ENCODE assay signal across 1 cellular context in the genomic region with DNA sequence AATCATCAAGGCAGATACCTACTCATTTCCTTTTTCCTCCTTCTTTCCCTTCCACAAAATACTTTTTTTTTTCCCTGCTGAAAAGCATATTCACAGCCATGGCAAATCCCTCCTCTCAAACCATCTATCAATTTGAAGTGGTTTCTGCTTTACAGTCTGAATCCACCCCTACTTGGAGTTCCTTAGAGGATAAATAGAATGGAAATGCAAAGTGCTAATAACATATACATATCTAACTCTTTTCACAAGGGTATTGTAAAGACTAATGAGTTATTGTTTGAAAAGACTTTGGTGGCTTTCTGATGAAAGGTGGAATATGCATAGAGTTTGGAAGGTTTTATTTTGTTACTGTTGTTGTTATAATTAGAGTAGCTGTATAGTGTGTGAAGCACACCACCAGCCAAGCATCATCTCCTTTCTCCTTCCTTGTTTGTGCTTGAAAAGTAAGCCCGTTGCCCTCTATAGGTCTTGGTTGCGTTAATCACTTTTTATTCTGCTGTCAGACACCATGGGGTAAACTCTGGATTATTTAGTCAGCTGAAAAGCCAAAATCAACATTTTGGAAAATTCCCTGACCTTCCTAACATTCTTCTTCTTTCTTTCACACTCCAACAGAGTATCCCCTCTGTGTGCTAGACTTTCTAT.
TF ChIP-seq lines count a peak whose summit lies in the region.

No MANE protein-coding gene starts in this region.

TF ChIP-seq in H1, 55 proteins besides CTCF, POLR2A, EP300 and RAD21:
- TF ChIP-seq, protein P1, sequence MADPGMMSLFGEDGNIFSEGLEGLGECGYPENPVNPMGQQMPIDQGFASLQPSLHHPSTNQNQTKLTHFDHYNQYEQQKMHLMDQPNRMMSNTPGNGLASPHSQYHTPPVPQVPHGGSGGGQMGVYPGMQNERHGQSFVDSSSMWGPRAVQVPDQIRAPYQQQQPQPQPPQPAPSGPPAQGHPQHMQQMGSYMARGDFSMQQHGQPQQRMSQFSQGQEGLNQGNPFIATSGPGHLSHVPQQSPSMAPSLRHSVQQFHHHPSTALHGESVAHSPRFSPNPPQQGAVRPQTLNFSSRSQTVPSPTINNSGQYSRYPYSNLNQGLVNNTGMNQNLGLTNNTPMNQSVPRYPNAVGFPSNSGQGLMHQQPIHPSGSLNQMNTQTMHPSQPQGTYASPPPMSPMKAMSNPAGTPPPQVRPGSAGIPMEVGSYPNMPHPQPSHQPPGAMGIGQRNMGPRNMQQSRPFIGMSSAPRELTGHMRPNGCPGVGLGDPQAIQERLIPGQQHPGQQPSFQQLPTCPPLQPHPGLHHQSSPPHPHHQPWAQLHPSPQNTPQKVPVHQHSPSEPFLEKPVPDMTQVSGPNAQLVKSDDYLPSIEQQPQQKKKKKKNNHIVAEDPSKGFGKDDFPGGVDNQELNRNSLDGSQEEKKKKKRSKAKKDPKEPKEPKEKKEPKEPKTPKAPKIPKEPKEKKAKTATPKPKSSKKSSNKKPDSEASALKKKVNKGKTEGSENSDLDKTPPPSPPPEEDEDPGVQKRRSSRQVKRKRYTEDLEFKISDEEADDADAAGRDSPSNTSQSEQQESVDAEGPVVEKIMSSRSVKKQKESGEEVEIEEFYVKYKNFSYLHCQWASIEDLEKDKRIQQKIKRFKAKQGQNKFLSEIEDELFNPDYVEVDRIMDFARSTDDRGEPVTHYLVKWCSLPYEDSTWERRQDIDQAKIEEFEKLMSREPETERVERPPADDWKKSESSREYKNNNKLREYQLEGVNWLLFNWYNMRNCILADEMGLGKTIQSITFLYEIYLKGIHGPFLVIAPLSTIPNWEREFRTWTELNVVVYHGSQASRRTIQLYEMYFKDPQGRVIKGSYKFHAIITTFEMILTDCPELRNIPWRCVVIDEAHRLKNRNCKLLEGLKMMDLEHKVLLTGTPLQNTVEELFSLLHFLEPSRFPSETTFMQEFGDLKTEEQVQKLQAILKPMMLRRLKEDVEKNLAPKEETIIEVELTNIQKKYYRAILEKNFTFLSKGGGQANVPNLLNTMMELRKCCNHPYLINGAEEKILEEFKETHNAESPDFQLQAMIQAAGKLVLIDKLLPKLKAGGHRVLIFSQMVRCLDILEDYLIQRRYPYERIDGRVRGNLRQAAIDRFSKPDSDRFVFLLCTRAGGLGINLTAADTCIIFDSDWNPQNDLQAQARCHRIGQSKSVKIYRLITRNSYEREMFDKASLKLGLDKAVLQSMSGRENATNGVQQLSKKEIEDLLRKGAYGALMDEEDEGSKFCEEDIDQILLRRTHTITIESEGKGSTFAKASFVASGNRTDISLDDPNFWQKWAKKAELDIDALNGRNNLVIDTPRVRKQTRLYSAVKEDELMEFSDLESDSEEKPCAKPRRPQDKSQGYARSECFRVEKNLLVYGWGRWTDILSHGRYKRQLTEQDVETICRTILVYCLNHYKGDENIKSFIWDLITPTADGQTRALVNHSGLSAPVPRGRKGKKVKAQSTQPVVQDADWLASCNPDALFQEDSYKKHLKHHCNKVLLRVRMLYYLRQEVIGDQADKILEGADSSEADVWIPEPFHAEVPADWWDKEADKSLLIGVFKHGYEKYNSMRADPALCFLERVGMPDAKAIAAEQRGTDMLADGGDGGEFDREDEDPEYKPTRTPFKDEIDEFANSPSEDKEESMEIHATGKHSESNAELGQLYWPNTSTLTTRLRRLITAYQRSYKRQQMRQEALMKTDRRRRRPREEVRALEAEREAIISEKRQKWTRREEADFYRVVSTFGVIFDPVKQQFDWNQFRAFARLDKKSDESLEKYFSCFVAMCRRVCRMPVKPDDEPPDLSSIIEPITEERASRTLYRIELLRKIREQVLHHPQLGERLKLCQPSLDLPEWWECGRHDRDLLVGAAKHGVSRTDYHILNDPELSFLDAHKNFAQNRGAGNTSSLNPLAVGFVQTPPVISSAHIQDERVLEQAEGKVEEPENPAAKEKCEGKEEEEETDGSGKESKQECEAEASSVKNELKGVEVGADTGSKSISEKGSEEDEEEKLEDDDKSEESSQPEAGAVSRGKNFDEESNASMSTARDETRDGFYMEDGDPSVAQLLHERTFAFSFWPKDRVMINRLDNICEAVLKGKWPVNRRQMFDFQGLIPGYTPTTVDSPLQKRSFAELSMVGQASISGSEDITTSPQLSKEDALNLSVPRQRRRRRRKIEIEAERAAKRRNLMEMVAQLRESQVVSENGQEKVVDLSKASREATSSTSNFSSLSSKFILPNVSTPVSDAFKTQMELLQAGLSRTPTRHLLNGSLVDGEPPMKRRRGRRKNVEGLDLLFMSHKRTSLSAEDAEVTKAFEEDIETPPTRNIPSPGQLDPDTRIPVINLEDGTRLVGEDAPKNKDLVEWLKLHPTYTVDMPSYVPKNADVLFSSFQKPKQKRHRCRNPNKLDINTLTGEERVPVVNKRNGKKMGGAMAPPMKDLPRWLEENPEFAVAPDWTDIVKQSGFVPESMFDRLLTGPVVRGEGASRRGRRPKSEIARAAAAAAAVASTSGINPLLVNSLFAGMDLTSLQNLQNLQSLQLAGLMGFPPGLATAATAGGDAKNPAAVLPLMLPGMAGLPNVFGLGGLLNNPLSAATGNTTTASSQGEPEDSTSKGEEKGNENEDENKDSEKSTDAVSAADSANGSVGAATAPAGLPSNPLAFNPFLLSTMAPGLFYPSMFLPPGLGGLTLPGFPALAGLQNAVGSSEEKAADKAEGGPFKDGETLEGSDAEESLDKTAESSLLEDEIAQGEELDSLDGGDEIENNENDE (IDR thresholded peaks at IDR 0.05; ENCODE audit: insufficient replicate concordance, low read length), result no peak
- TF ChIP-seq HDAC6 (IDR thresholded peaks at IDR 0.05; ENCODE audit: low read depth, low read length) (no peak), TBP (IDR thresholded peaks at IDR 0.05; ENCODE audit: low read depth, low read length) (no peak), NANOG (IDR thresholded peaks at IDR 0.05; ENCODE audit: insufficient read depth, low read depth, low read length, poor library complexity, severe bottlenecking) (no peak), GTF2F1 (IDR thresholded peaks at IDR 0.05; ENCODE audit: borderline replicate concordance, low read depth, low read length) (no peak), BCL11A (IDR thresholded peaks at IDR 0.05; ENCODE audit: low read depth in 2 of 2, low read length in 2 of 2) (no peak), EZH2 (IDR thresholded peaks at IDR 0.05; ENCODE audit: low read depth, low read length, severe bottlenecking) (no peak), SIRT6 (IDR thresholded peaks at IDR 0.05; ENCODE audit: low read length) (no peak), HDAC2 (IDR thresholded peaks at IDR 0.05; ENCODE audit: borderline replicate concordance in 1 of 2, low read depth in 2 of 2, low read length in 2 of 2) (no peak), RBBP5 (IDR thresholded peaks at IDR 0.05; ENCODE audit: borderline replicate concordance, low read depth, low read length) (no peak), CEBPB (IDR thresholded peaks at IDR 0.05; ENCODE audit: low read depth, low read length) (no peak), CREB1 (IDR thresholded peaks at IDR 0.05) (no peak), CHD1 (IDR thresholded peaks at IDR 0.05; ENCODE audit: low read depth, low read length) (no peak), KDM5A (IDR thresholded peaks at IDR 0.05; ENCODE audit: low read length) (no peak)
